In genomic region chr2:110788936-110789335, GRCh38 we compare ENCODE assay signal across 15 cellular contexts. TPM values are rescaled to one million over a fixed set of nuclear protein-coding genes. Genes with fewer than 3 reads are reported as not detected.
DNase-seq lines count a peak whose midpoint lies in the region; ATAC-seq lines count a peak whose summit lies in the region.
"Had no signal": no experiment of that assay in that cellular context is flagged by ENCODE, and none has a peak within 500 bp of the region (broad histone marks: within the 10 kb centered on the region; RNA-seq: fewer than 3 reads in every experiment).

No MANE protein-coding gene starts in this region.

- intact Hi-C loops in Right ventricle myocardium inferior (cut with DNase I), result no loop called here

- peak; percentile 32 for DNase-seq in NCI-H345 (lab: John Stamatoyannopoulos, UW)
- DNase-seq in NCI-H345 treated with DMSO at 0.1 percent for 48 hours (lab: John Stamatoyannopoulos, UW; ENCODE audit: unreplicated experiment), result no peak
- peak in 36 of 58 donors; percentile 5 to 65 (median 35) for DNase-seq in anterior cingulate cortex (lab: John Stamatoyannopoulos, UW)
- peak; percentile 34 for DNase-seq in midbrain (lab: John Stamatoyannopoulos, UW)
- no peak for DNase-seq in mucosa of gallbladder (ENCODE audit: low spot score)
- DNase-seq in Right ventricle myocardium inferior (ENCODE audit: missing footprints), result no peak
- DNase-seq in NOMO-1 treated with dmso at 0.1 percent for 144 hours (lab: John Stamatoyannopoulos, UW; ENCODE audit: unreplicated experiment), result no peak
- DNase-seq: CD8-positive, alpha-beta memory T cell; DMS53; GF-D8; GM23248 had no signal

- no peak for ATAC-seq in Right ventricle myocardium inferior
- no peak for ATAC-seq in HG02642 (IDR thresholded peaks at IDR 0.05; ENCODE audit: poor library complexity, unreplicated experiment)
- ATAC-seq: HepG2 had no signal

RNA-seq across cellular contexts. Expression of gene ACOXL, which starts 56.6 kb away (rescaled TPM):
- total RNA-seq in mucosa of gallbladder (not detected), Right ventricle myocardium inferior (not detected)
- total RNA-seq: A673, GM23248, HepG2, HT1080 had no signal

Comparison
In these comparisons a context has a peak if more than half of its experiments do, and no peak if none do; other contexts are left out.
1. DNase-seq: peak in NCI-H345 (single experiment), anterior cingulate cortex (36 of 58) and midbrain (single experiment); none in NCI-H345 treated with DMSO at 0.1 percent for 48 hours (single experiment), mucosa of gallbladder (single experiment), Right ventricle myocardium inferior (single experiment) and NOMO-1 treated with dmso at 0.1 percent for 144 hours (single experiment).